Comparison of ENCODE assay signal across 12 cellular contexts in genomic region chr11:83054001-83054400, GRCh38. TPM values are rescaled to one million over a fixed set of nuclear protein-coding genes. Genes with fewer than 3 reads are reported as not detected.
DNase-seq lines count a peak whose midpoint lies in the region; ATAC-seq, FAIRE-seq and TF ChIP-seq lines count a peak whose summit lies in the region.
"Had no signal": no experiment of that assay in that cellular context is flagged by ENCODE, and none has a peak within 500 bp of the region (broad histone marks: within the 10 kb centered on the region; RNA-seq: fewer than 3 reads in every experiment).

No MANE protein-coding gene starts in this region.

- no peaks in the 10 kb centered on the region for H3K27me3 Mint-ChIP-seq in endodermal cell (ENCODE audit: insufficient read depth)

- peak; percentile 70 for FAIRE-seq in GM12892 (lab: Jason Lieb, UNC)

- no peaks in the 10 kb centered on the region for H3K36me3 Mint-ChIP-seq in endodermal cell (ENCODE audit: low read depth)

- no peaks in the 10 kb centered on the region for H3K36me3 ChIP-seq in adrenal gland (replicated peaks in 1 of 2)
- H3K36me3 ChIP-seq in endodermal cell (ENCODE audit: control insufficient read depth, insufficient read depth, low read length): no peaks in the 10 kb centered on the region
- H3K36me3 ChIP-seq in thyroid gland: no peaks in the 10 kb centered on the region
- H3K36me3 ChIP-seq: neutrophil, SJSA1 had no signal

- no peak overlapping the region for H3K4me3 Mint-ChIP-seq in endodermal cell

- no peak for TF ChIP-seq CTCF in adrenal gland (IDR thresholded peaks at IDR 0.05)
- TF ChIP-seq CTCF in endodermal cell (conservative IDR thresholded peaks at IDR 0.05): no peak
- no peak for TF ChIP-seq CTCF in thyroid gland (IDR thresholded peaks at IDR 0.05)

- no peak overlapping the region for H3K27ac Mint-ChIP-seq in endodermal cell

- intact Hi-C loops in adrenal gland (cut with DNase I): no loop called here
- intact Hi-C loops in sciatic nerve (cut with DNase I): no loop called here
- intact Hi-C loops in thyroid gland (cut with DNase I): no loop called here

- H3K9me3 ChIP-seq in adrenal gland (replicated peaks in 1 of 3) (no peaks in the 10 kb centered on the region), endodermal cell (ENCODE audit: control insufficient read depth, low read length) (no peaks in the 10 kb centered on the region), thyroid gland (no peaks in the 10 kb centered on the region)
- H3K9me3 ChIP-seq: neutrophil, SJSA1 had no signal

- TF ChIP-seq POLR2A in GM12892 (IDR thresholded peaks at IDR 0.05; ENCODE audit: low read depth, low read length) (no peak), adrenal gland (IDR thresholded peaks at IDR 0.05) (no peak), thyroid gland (IDR thresholded peaks at IDR 0.05) (no peak)

- H3K27me3 ChIP-seq in adrenal gland (no peaks in the 10 kb centered on the region), endodermal cell (ENCODE audit: control insufficient read depth, insufficient read depth, low read length, poor library complexity, severe bottlenecking) (no peaks in the 10 kb centered on the region), thyroid gland (no peaks in the 10 kb centered on the region)
- H3K27me3 ChIP-seq: SJSA1 had no signal

- WGBS in adrenal gland, 4 donors: 78 to 93% (median 86%) methylated on average over 2 of the region's 2 CpGs
- 98 to 100% methylated on average over 1 to 2 of the region's 2 CpGs for WGBS in endodermal cell (ENCODE audit: insufficient coverage in 1 of 2, insufficient read length in 1 of 2), 2 experiments
- WGBS in thyroid gland, 2 donors: 85 to 90% methylated on average over 2 of the region's 2 CpGs

- DNase-seq in GM12892 (ENCODE audit: insufficient read length) (no peak), adrenal gland (no peak), endodermal cell (no peak), sciatic nerve (ENCODE audit: low spot score) (no peak), hepatic stellate cell (ENCODE audit: low spot score) (no peak), thyroid gland (no peak)
- DNase-seq: foreskin melanocyte, GF-D8 had no signal

- H3K4me3 ChIP-seq in adrenal gland (no peak overlapping the region), endodermal cell (ENCODE audit: low read length) (no peak overlapping the region), thyroid gland (replicated peaks in 1 of 3) (no peak overlapping the region)
- H3K4me3 ChIP-seq: SJSA1 had no signal

- ATAC-seq in GM21381 (IDR thresholded peaks at IDR 0.05; ENCODE audit: unreplicated experiment) (peak; percentile 73), HG03432 (IDR thresholded peaks at IDR 0.05; ENCODE audit: unreplicated experiment) (peak; percentile 77), sciatic nerve (no peak)

- H3K4me1 ChIP-seq in adrenal gland (replicated peaks in 1 of 2) (peaks cover 19 to 45% of the 10 kb centered on the region in 2 donors), endodermal cell (ENCODE audit: control insufficient read depth, insufficient read depth, low read length) (no peaks in the 10 kb centered on the region), thyroid gland (peaks cover 10 to 23% of the 10 kb centered on the region in 2 donors)

- H3K9me3 Mint-ChIP-seq in endodermal cell: no peaks in the 10 kb centered on the region

- H3K4me1 Mint-ChIP-seq in endodermal cell: peaks cover 6% of the 10 kb centered on the region

- H3K9ac ChIP-seq in endodermal cell (ENCODE audit: extremely low read depth, low read length, poor library complexity, severe bottlenecking): no peak overlapping the region

- peak overlapping the region in 3 of 5 donors; percentile 17 to 91 (median 18) for H3K27ac ChIP-seq in adrenal gland
- no peak overlapping the region for H3K27ac ChIP-seq in endodermal cell (ENCODE audit: low read depth, low read length)
- no peak overlapping the region for H3K27ac ChIP-seq in thyroid gland
- H3K27ac ChIP-seq: neutrophil had no signal

RNA-seq across cellular contexts. Expression of gene RAB30, which starts 17.7 kb away (rescaled TPM):
- polyA plus RNA-seq in GM12892 (2012; ENCODE audit: missing spikeins): 14.6 TPM
- total RNA-seq in adrenal gland (10 to 100 TPM; 24.5 to 69.4 (median 43.1) TPM), endodermal cell (10 to 100 TPM in 1 of 2 donors, 1 to 10 TPM in 1; 8.4 to 15.8 TPM), sciatic nerve (57.1 TPM), thyroid gland (10 to 100 TPM; 12.0 to 30.0 (median 22.8) TPM)
- 10 to 100 TPM in 1 of 3 donors, 1 to 10 TPM in 2; 5.1 to 55.4 (median 5.4) TPM for polyA plus RNA-seq in adrenal gland
- 10.8 TPM for polyA plus RNA-seq in endodermal cell (2013, experiment 1 of 2)
- polyA plus RNA-seq in endodermal cell (2013, experiment 2 of 2): 8.2 TPM

Comparison
In these comparisons a context has a peak if more than half of its experiments do, and no peak if none do; other contexts are left out.
1. H3K27ac ChIP-seq: peak in adrenal gland (3 of 5); none in endodermal cell (single experiment) and thyroid gland (0 of 3).